10 cellular contexts compared by ENCODE assay signal in the genomic region with DNA sequence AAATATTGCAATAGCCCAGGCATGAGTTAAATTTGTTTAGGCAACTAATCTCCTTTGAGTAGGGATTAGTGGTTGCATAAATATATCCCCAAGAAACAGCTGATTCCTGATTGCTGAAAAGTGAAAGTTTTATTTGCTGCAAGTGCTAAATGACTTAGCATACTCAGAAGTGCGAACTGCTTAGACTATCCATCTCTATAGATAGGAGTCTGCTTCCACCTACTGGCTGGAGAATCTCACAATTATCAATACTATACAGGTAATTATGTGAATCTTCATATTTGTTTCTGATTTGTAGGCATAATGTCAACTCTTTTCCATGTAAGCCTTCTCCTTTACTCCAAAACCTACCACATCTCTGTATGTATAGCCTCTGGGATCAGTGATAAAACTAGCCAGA. TPM values are rescaled to one million over a fixed set of nuclear protein-coding genes. Genes with fewer than 3 reads are reported as not detected.
DNase-seq lines count a peak whose midpoint lies in the region; ATAC-seq and TF ChIP-seq lines count a peak whose summit lies in the region.
"Had no signal": no experiment of that assay in that cellular context is flagged by ENCODE, and none has a peak within 500 bp of the region (broad histone marks: within the 10 kb centered on the region; RNA-seq: fewer than 3 reads in every experiment).

No MANE protein-coding gene starts in this region.

- H2BK120ac ChIP-seq in neuronal stem cell (ENCODE audit: low read depth, low read length), result no peak overlapping the region

- H2BK15ac ChIP-seq in neuronal stem cell (ENCODE audit: low read length), result no peak overlapping the region

- H3K27me3 Mint-ChIP-seq in MCF 10A (ENCODE audit: insufficient read depth, unreplicated experiment), result no peaks in the 10 kb centered on the region
- H3K27me3 Mint-ChIP-seq in CD14-positive monocyte (ENCODE audit: low read depth in 3 of 3), result peaks cover 0 to 2% (median 0%) of the 10 kb centered on the region in 3 donors
- H3K27me3 Mint-ChIP-seq: central memory CD8-positive, alpha-beta T cell had no signal

- no peaks in the 10 kb centered on the region for H3K79me1 ChIP-seq in neuronal stem cell (ENCODE audit: low read depth, low read length)

- intact Hi-C loops in MCF 10A (cut with micrococcal nuclease), result loop anchor here (1.0 kb wide), 1 partner anchor 152 kb away; no protein-coding TSS in a partner anchor
- intact Hi-C loops in mammary epithelial cell (cut with micrococcal nuclease), result no loop called here
- intact Hi-C loops in upper lobe of right lung (cut with DNase I), result no loop called here
- intact Hi-C loops in CD14-positive monocyte (cut with micrococcal nuclease), result no loop called here

- H3K4me3 ChIP-seq in mammary epithelial cell (replicated peaks in 1 of 3; ENCODE audit: insufficient read depth in 1 of 3, low read depth in 2 of 3, low read length in 3 of 3) (no peak overlapping the region), upper lobe of right lung (no peak overlapping the region), neuronal stem cell (ENCODE audit: low read length in 2 of 2) (no peak overlapping the region)
- H3K4me3 ChIP-seq: BLaER1 treated with 17β-estradiol and CSF1 and Interleukin-3, amounts not matched to agents 10 nM and 100 nM had no signal

- CTCF ChIA-PET in MCF 10A (lab: Yijun Ruan, JAX) (interaction anchor here (0.6 to 1.5 kb wide), 4 partner anchors 9 to 154 kb away, joined by 3 to 5 read pairs (median 4); no protein-coding TSS in a partner anchor), mammary epithelial cell (lab: Charles Lee; ENCODE audit: low non-redundant PET) (no interaction called here)

- H3K36me3 Mint-ChIP-seq in MCF 10A (ENCODE audit: insufficient read depth, unreplicated experiment) (no peaks in the 10 kb centered on the region), CD14-positive monocyte (no peaks in the 10 kb centered on the region)

- H3K4me3 Mint-ChIP-seq in MCF 10A (ENCODE audit: unreplicated experiment), result no peak overlapping the region
- H3K4me3 Mint-ChIP-seq in CD14-positive monocyte, result no peak overlapping the region
- H3K4me3 Mint-ChIP-seq: central memory CD8-positive, alpha-beta T cell had no signal

- H4K8ac ChIP-seq in neuronal stem cell (ENCODE audit: low read depth, low read length), result no peak overlapping the region

- H3K4me2 ChIP-seq in mammary epithelial cell (ENCODE audit: insufficient read depth, low read depth, low read length) (no peak overlapping the region), neuronal stem cell (ENCODE audit: insufficient read depth, low read length, poor library complexity, severe bottlenecking) (no peak overlapping the region)
- H3K4me2 ChIP-seq: BLaER1 treated with 17β-estradiol and CSF1 and Interleukin-3, amounts not matched to agents 10 nM and 100 nM had no signal

- H2AK5ac ChIP-seq in neuronal stem cell (ENCODE audit: low read depth, low read length), result no peak overlapping the region

- H3K4me1 Mint-ChIP-seq in MCF 10A (ENCODE audit: insufficient read depth, unreplicated experiment) (no peaks in the 10 kb centered on the region), CD14-positive monocyte (no peaks in the 10 kb centered on the region)
- H3K4me1 Mint-ChIP-seq: central memory CD8-positive, alpha-beta T cell had no signal

- no peaks in the 10 kb centered on the region for H3K27me3 ChIP-seq in mammary epithelial cell (ENCODE audit: insufficient read depth, low read length)
- no peaks in the 10 kb centered on the region for H3K27me3 ChIP-seq in upper lobe of right lung
- H3K27me3 ChIP-seq in neuronal stem cell (ENCODE audit: control insufficient read depth in 3 of 3, insufficient read depth in 3 of 3, low read depth in 1 of 3, low read length in 3 of 3), result no peaks in the 10 kb centered on the region
- H3K27me3 ChIP-seq: BLaER1 treated with 17β-estradiol and CSF1 and Interleukin-3, amounts not matched to agents 10 nM and 100 nM had no signal

- BruUV-seq in MCF 10A (replicated peaks; lab: Mats Ljungman, UMichigan) (no TSS peak), mammary epithelial cell (replicated peaks; lab: Mats Ljungman, UMichigan) (no TSS peak)

- DNase-seq in MCF 10A (ENCODE audit: unreplicated experiment) (peak; percentile 7), mammary epithelial cell (no peak), hepatic stellate cell (ENCODE audit: low spot score) (peak; percentile 3), upper lobe of right lung (no peak), CD14-positive monocyte (ENCODE audit: low spot score) (no peak), neuronal stem cell (ENCODE audit: low spot score) (no peak)

- no peak overlapping the region for H2BK5ac ChIP-seq in neuronal stem cell (ENCODE audit: low read length)

- H3K27ac Mint-ChIP-seq in MCF 10A (ENCODE audit: low read depth, unreplicated experiment) (no peak overlapping the region), CD14-positive monocyte (no peak overlapping the region)

- H2AFZ ChIP-seq in mammary epithelial cell (ENCODE audit: low read depth, low read length) (no peak overlapping the region), neuronal stem cell (ENCODE audit: low read length) (no peak overlapping the region)

- TF ChIP-seq CTCF in MCF 10A (IDR thresholded peaks at IDR 0.05; ENCODE audit: unreplicated experiment) (no peak), mammary epithelial cell (conservative IDR thresholded peaks at IDR 0.05 in 1 of 2, IDR thresholded peaks at IDR 0.05 in 1 of 2; ENCODE audit: extremely low read depth in 1 of 2, insufficient read depth in 1 of 2, low read depth in 1 of 2, low read length in 2 of 2) (peak in 1 of 2 donors; percentile 5), VCaP (conservative IDR thresholded peaks at IDR 0.05) (peak; percentile 88), upper lobe of right lung (IDR thresholded peaks at IDR 0.05) (peak; percentile 37), CD14-positive monocyte (IDR thresholded peaks at IDR 0.05) (no peak)

- no peak overlapping the region for H3K23ac ChIP-seq in neuronal stem cell (ENCODE audit: low read depth, low read length, poor library complexity)

- ATAC-seq in upper lobe of right lung (peak; percentile 56), HG02973 (IDR thresholded peaks at IDR 0.05; ENCODE audit: unreplicated experiment) (no peak)

- H3K36me3 ChIP-seq in mammary epithelial cell (ENCODE audit: insufficient read depth, low read length) (no peaks in the 10 kb centered on the region), upper lobe of right lung (no peaks in the 10 kb centered on the region), neuronal stem cell (replicated peaks in 1 of 2; ENCODE audit: control insufficient read depth in 2 of 2, insufficient read depth in 2 of 2, low read length in 2 of 2) (no peaks in the 10 kb centered on the region)
- H3K36me3 ChIP-seq: BLaER1 treated with 17β-estradiol and CSF1 and Interleukin-3, amounts not matched to agents 10 nM and 100 nM had no signal

- no peak overlapping the region for H3K18ac ChIP-seq in neuronal stem cell (ENCODE audit: low read length)

- H3K9me3 ChIP-seq in mammary epithelial cell (replicated peaks; ENCODE audit: insufficient read depth, low read length) (no peaks in the 10 kb centered on the region), upper lobe of right lung (no peaks in the 10 kb centered on the region), neuronal stem cell (replicated peaks in 1 of 2; ENCODE audit: control insufficient read depth in 2 of 2, insufficient read depth in 1 of 2, low read depth in 1 of 2, low read length in 2 of 2) (no peaks in the 10 kb centered on the region)
- H3K9me3 ChIP-seq: BLaER1 treated with 17β-estradiol and CSF1 and Interleukin-3, amounts not matched to agents 10 nM and 100 nM had no signal

- H3K14ac ChIP-seq in neuronal stem cell (ENCODE audit: low read length), result no peak overlapping the region

- no peaks in the 10 kb centered on the region for H4K20me1 ChIP-seq in mammary epithelial cell (ENCODE audit: insufficient read depth, low read length)
- H4K20me1 ChIP-seq: BLaER1 treated with 17β-estradiol and CSF1 and Interleukin-3, amounts not matched to agents 10 nM and 100 nM had no signal

- no peak overlapping the region for H4K91ac ChIP-seq in neuronal stem cell (ENCODE audit: low read depth, low read length, poor library complexity)

- POLR2A ChIA-PET in MCF 10A (lab: Yijun Ruan, JAX), result no interaction called here

- no peak overlapping the region for H3K27ac ChIP-seq in mammary epithelial cell (ENCODE audit: insufficient read depth, low read depth, low read length)
- no peak overlapping the region for H3K27ac ChIP-seq in VCaP
- H3K27ac ChIP-seq in upper lobe of right lung, result no peak overlapping the region
- no peak overlapping the region for H3K27ac ChIP-seq in neuronal stem cell (replicated peaks; ENCODE audit: low read length)
- H3K27ac ChIP-seq: BLaER1 treated with 17β-estradiol and CSF1 and Interleukin-3, amounts not matched to agents 10 nM and 100 nM had no signal

- dilution Hi-C loops in mammary epithelial cell (cut with HindIII; ENCODE audit: low sequenced_read_pairs), result no loop called here

- H3K9ac ChIP-seq in mammary epithelial cell (ENCODE audit: insufficient read depth, low read length) (no peak overlapping the region), neuronal stem cell (ENCODE audit: low read depth, low read length, poor library complexity) (no peak overlapping the region)
- H3K9ac ChIP-seq: BLaER1 treated with 17β-estradiol and CSF1 and Interleukin-3, amounts not matched to agents 10 nM and 100 nM had no signal

- H3K4ac ChIP-seq in neuronal stem cell (ENCODE audit: low read length), result no peak overlapping the region

- H3K9me3 Mint-ChIP-seq in MCF 10A (ENCODE audit: unreplicated experiment) (no peaks in the 10 kb centered on the region), CD14-positive monocyte (peaks cover 0 to 2% (median 0%) of the 10 kb centered on the region in 7 donors)
- H3K9me3 Mint-ChIP-seq: central memory CD8-positive, alpha-beta T cell had no signal

- H2BK12ac ChIP-seq in neuronal stem cell (ENCODE audit: low read length), result no peak overlapping the region

- in situ Hi-C loops in mammary epithelial cell (cut with MboI; ENCODE audit: low sequenced_read_pairs in 2 of 2), result no loop called here

- H3K79me2 ChIP-seq in mammary epithelial cell (ENCODE audit: insufficient read depth, low read length), result no peaks in the 10 kb centered on the region

- WGBS in mammary epithelial cell (ENCODE audit: low coverage, missing lambda C conversion rate), result 0% methylated on average over 1 of the region's 1 CpG
- no CpG with 5 or more reads among the region's 1 CpG for WGBS in neuronal stem cell (ENCODE audit: extremely low coverage in 2 of 2, insufficient read length in 2 of 2, insufficient replicate concordance in 1 of 2), 2 donors

- H3K4me1 ChIP-seq in mammary epithelial cell (ENCODE audit: insufficient read depth, low read length), result no peaks in the 10 kb centered on the region
- no peaks in the 10 kb centered on the region for H3K4me1 ChIP-seq in upper lobe of right lung
- H3K4me1 ChIP-seq in neuronal stem cell (ENCODE audit: control insufficient read depth in 2 of 2, insufficient read depth in 1 of 2, low read depth in 1 of 2, low read length in 2 of 2), result no peaks in the 10 kb centered on the region
- H3K4me1 ChIP-seq: BLaER1 treated with 17β-estradiol and CSF1 and Interleukin-3, amounts not matched to agents 10 nM and 100 nM had no signal

RNA-seq across cellular contexts. Expression of gene SLCO1B3, which starts 11.9 kb away (rescaled TPM):
- not detected in 2 replicates for total RNA-seq in MCF 10A (2022)
- total RNA-seq in mammary epithelial cell, result not detected
- not detected for polyA plus RNA-seq in mammary epithelial cell
- not detected for polyA minus RNA-seq in mammary epithelial cell
- total RNA-seq in upper lobe of right lung, result not detected
- not detected for polyA plus RNA-seq in CD14-positive monocyte
- polyA plus RNA-seq in neuronal stem cell (2013, experiment 1 of 2), result not detected
- not detected for polyA plus RNA-seq in neuronal stem cell (2013, experiment 2 of 2)

Comparison
In these comparisons a context has a peak if more than half of its experiments do, and no peak if none do; other contexts are left out.
1. DNase-seq: peak in MCF 10A (single experiment) and hepatic stellate cell (single experiment); none in mammary epithelial cell (single experiment), upper lobe of right lung (single experiment), CD14-positive monocyte (single experiment) and neuronal stem cell (single experiment).
2. CTCF ChIP-seq: peak in VCaP (single experiment) and upper lobe of right lung (single experiment); none in MCF 10A (single experiment) and CD14-positive monocyte (single experiment).